Comparison of ENCODE assay signal across 8 cellular contexts in the genomic region with DNA sequence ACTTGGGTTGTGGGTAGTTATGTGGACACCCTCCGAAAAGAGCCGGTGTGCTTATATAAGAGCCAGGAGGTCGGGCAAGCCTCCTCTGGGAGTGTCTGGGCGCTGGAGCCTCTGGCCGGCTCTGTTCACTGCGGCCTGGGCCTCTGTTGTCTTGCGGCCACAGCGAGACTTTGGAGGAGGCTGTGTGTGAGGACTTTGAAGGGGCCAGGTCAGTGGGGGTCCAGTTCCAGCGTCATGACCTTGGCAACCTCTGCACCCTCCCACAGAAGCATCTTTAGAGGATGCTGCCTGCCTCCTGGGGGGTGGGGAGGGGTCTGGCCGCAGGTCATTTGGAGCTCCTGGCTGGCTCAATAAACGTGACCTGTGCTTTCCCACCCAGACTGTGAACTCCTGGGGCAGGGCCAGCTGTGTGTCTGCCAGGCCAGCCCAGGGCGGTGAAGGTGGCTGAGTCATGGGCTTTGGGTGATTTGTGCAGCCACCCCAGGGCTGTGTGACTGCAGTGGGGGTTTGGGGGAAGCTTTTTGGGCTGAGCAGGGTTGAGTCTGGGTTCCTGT. TPM values are rescaled to one million over a fixed set of nuclear protein-coding genes. Genes with fewer than 3 reads are reported as not detected.
A peak's percentile ranks its signal among the peaks of the same experiment; 100 is the strongest.
DNase-seq lines count a peak whose midpoint lies in the region; ATAC-seq and TF ChIP-seq lines count a peak whose summit lies in the region.

No MANE protein-coding gene starts in this region.

- no peaks in the 10 kb centered on the region for H3K27me3 ChIP-seq in trophoblast cell (ENCODE audit: insufficient read depth, low read length)

- no peaks in the 10 kb centered on the region for H3K79me2 ChIP-seq in OCI-LY7 (ENCODE audit: insufficient read depth, low read depth, low read length)
- H3K79me2 ChIP-seq in trophoblast cell (ENCODE audit: control insufficient read depth, insufficient read depth, low read length, poor library complexity), result peaks cover 12% of the 10 kb centered on the region

- no peak for ATAC-seq in GM19463 (IDR thresholded peaks at IDR 0.05; ENCODE audit: unreplicated experiment)
- ATAC-seq in activated CD4-positive, CD25-positive, alpha-beta regulatory T cell treated with anti-CD3 and anti-CD28 coated beads, Interleukin-2, amount 50 U/mL, for 24 hours, result no peak
- no peak for ATAC-seq in GM19035 (IDR thresholded peaks at IDR 0.05; ENCODE audit: unreplicated experiment)

- no peak overlapping the region for H2BK12ac ChIP-seq in trophoblast cell (ENCODE audit: low read length)

- CTCF ChIA-PET in OCI-LY7 (lab: Charles Lee; ENCODE audit: unreplicated experiment), result no interaction called here

- no CpG with 5 or more reads among the region's 12 CpGs for whole genome bisulfite sequencing in trophoblast cell (ENCODE audit: extremely low coverage, insufficient coverage, insufficient read length)

- H4K20me1 ChIP-seq in OCI-LY7 (ENCODE audit: insufficient read depth, low read length), result no peaks in the 10 kb centered on the region

- H3K4me1 ChIP-seq in OCI-LY7 (ENCODE audit: insufficient read depth, low read length, poor library complexity, severe bottlenecking) (peaks cover 36% of the 10 kb centered on the region), trophoblast cell (ENCODE audit: control insufficient read depth in 1 of 2, insufficient read depth in 2 of 2, low read length in 2 of 2) (peaks cover 15 to 19% of the 10 kb centered on the region in 2 experiments)

- H2AFZ ChIP-seq in OCI-LY7 (ENCODE audit: low read length), result no peak overlapping the region
- no peak overlapping the region for H2AFZ ChIP-seq in trophoblast cell (ENCODE audit: insufficient read depth, low read length, poor library complexity)

- no TSS peak for BruUV-seq in OCI-LY7 (replicated peaks; lab: Mats Ljungman, UMichigan)

- TF ChIP-seq CTCF in OCI-LY7 (conservative IDR thresholded peaks at IDR 0.05; ENCODE audit: low read length), result no peak
- TF ChIP-seq CTCF in epithelial cell of esophagus (IDR thresholded peaks at IDR 0.05; ENCODE audit: insufficient read depth, low read depth, low read length, missing control alignments), result no peak

- H3K36me3 ChIP-seq in OCI-LY7 (ENCODE audit: insufficient read depth, low read length), result no peaks in the 10 kb centered on the region
- no peaks in the 10 kb centered on the region for H3K36me3 ChIP-seq in trophoblast cell (ENCODE audit: control insufficient read depth in 1 of 2, insufficient read depth in 2 of 2, low read length in 2 of 2)

- H4K8ac ChIP-seq in trophoblast cell (ENCODE audit: low read depth, low read length), result no peak overlapping the region

- H3K9me3 ChIP-seq in OCI-LY7 (ENCODE audit: low read length), result no peaks in the 10 kb centered on the region
- no peaks in the 10 kb centered on the region for H3K9me3 ChIP-seq in trophoblast cell (ENCODE audit: insufficient read depth, low read depth, low read length)

- no peak overlapping the region for H2BK120ac ChIP-seq in trophoblast cell (ENCODE audit: insufficient read depth, low read length, poor library complexity)

- H2BK5ac ChIP-seq in trophoblast cell (ENCODE audit: low read depth, low read length, poor library complexity), result no peak overlapping the region

- no peak overlapping the region for H3K9ac ChIP-seq in trophoblast cell (ENCODE audit: low read length)

- H3K4me3 ChIP-seq in OCI-LY7 (ENCODE audit: low read depth, low read length, poor library complexity, severe bottlenecking), result peak overlapping the region; percentile 86
- peak overlapping the region; percentile 75 for H3K4me3 ChIP-seq in epithelial cell of esophagus (ENCODE audit: low read length)
- no peak overlapping the region for H3K4me3 ChIP-seq in trophoblast cell (ENCODE audit: low read depth, low read length)

- H3K4me2 ChIP-seq in OCI-LY7 (ENCODE audit: low read length), result peak overlapping the region; percentile 73
- peak overlapping the region; percentile 92 for H3K4me2 ChIP-seq in trophoblast cell (ENCODE audit: low read length)

- H3K9me2 ChIP-seq in OCI-LY7 (ENCODE audit: insufficient read depth, low read length), result no peaks in the 10 kb centered on the region

- H3K27ac ChIP-seq in OCI-LY7 (ENCODE audit: low read depth, low read length, poor library complexity, severe bottlenecking) (no peak overlapping the region), trophoblast cell (ENCODE audit: low read depth, low read length) (no peak overlapping the region)

- no peak overlapping the region for H2AK5ac ChIP-seq in trophoblast cell (ENCODE audit: low read length)

- H4K12ac ChIP-seq in trophoblast cell (ENCODE audit: low read depth, low read length), result peak overlapping the region; percentile 35

- no peak overlapping the region for H3K23ac ChIP-seq in trophoblast cell (ENCODE audit: low read length)

- intact Hi-C loops in OCI-LY7 (cut with micrococcal nuclease; ENCODE audit: unreplicated experiment), result no loop called here

- no peak overlapping the region for H4K91ac ChIP-seq in trophoblast cell (ENCODE audit: low read depth, low read length)

- no peak overlapping the region for H3K4ac ChIP-seq in trophoblast cell (ENCODE audit: low read depth, low read length)

- no peak overlapping the region for H3K18ac ChIP-seq in trophoblast cell (ENCODE audit: low read length)

- DNase-seq in EH (ENCODE audit: low read depth), result peak; percentile 80
- DNase-seq in OCI-LY7 (ENCODE audit: low spot score), result no peak
- peak; percentile 42 for DNase-seq in epithelial cell of esophagus (ENCODE audit: low read depth)
- no peak for DNase-seq in trophoblast cell
- no peak for DNase-seq in HuH-7 (ENCODE audit: low spot score)

- H3K14ac ChIP-seq in trophoblast cell (ENCODE audit: low read length), result no peak overlapping the region

- POLR2A ChIA-PET in OCI-LY7 (lab: Charles Lee), result no interaction called here

- peaks cover 12% of the 10 kb centered on the region for H3K79me1 ChIP-seq in trophoblast cell (ENCODE audit: low read length)

RNA-seq across cellular contexts. Expression of a gene that starts 1.2 kb away (rescaled TPM):
- total RNA-seq in OCI-LY7 (2014; rRNA removed; shearing (Covaris generic)), result 36.4 and 37.5 TPM in 2 replicates
- 71.2 and 72.3 TPM in 2 replicates for total RNA-seq in OCI-LY7 (2022)
- 55.8 and 60.4 TPM in 2 replicates for polyA plus RNA-seq in trophoblast cell (2013)

RNA-seq across cellular contexts. Expression of a gene that starts 14.8 kb away (rescaled TPM):
- total RNA-seq in OCI-LY7 (2014; rRNA removed; shearing (Covaris generic)), result not detected in 2 replicates
- not detected in 2 replicates for total RNA-seq in OCI-LY7 (2022)
- 0.58 and 0.89 TPM in 2 replicates for polyA plus RNA-seq in trophoblast cell (2013)

RNA-seq across cellular contexts. Expression of a gene that starts 15.1 kb away (rescaled TPM):
- 85.5 and 106 TPM in 2 replicates for total RNA-seq in OCI-LY7 (2014; rRNA removed; shearing (Covaris generic))
- total RNA-seq in OCI-LY7 (2022), result 63.5 and 69.4 TPM in 2 replicates
- 7.5 and 8.3 TPM in 2 replicates for polyA plus RNA-seq in trophoblast cell (2013)

RNA-seq across cellular contexts. Expression of a gene that starts 15.7 kb away (rescaled TPM):
- 4.8 and 6.4 TPM in 2 replicates for total RNA-seq in OCI-LY7 (2014; rRNA removed; shearing (Covaris generic))
- 6.1 and 7.6 TPM in 2 replicates for total RNA-seq in OCI-LY7 (2022)
- 1.1 and 1.4 TPM in 2 replicates for polyA plus RNA-seq in trophoblast cell (2013)

RNA-seq across cellular contexts. Expression of a gene that starts 20.0 kb away (rescaled TPM):
- not detected in 2 replicates for total RNA-seq in OCI-LY7 (2014; rRNA removed; shearing (Covaris generic))
- total RNA-seq in OCI-LY7 (2022), result not detected in 2 replicates
- not detected in 2 replicates for polyA plus RNA-seq in trophoblast cell (2013)

Comparison
In these comparisons a context has a peak if more than half of its experiments do, and no peak if none do; other contexts are left out.
1. DNase-seq: peak in EH (single experiment) and epithelial cell of esophagus (single experiment); none in OCI-LY7 (single experiment), trophoblast cell (0 of 2) and HuH-7 (single experiment).